Comparison of ENCODE assay signal across 8 cellular contexts in the genomic region with DNA sequence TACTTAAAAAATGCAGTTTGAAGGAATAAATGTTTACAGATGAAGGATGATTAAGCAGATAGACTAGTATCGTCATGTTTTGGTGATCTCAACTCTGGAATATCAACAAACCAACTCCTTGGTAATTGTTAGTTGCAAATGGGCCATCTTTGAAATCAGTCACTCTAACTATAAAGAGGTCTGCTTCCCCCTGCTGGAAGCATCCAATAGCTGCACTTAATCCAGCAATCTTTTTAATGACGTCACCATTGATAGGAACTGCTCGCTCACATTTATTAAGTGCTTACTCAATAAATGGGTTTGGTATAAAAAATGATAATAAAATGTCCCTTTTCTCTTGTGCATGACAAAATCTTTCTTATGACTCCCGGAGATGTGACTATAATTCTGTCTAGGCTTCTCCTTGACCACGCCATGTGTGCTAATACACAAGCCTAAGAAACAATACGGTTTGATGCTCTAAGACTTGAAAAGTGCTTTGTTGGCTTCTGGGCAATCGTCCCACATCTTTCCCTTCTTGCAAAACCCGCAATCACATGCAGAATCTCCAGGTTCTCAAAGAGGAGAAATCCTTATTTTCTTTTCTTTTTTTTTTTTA.
DNase-seq lines count a peak whose midpoint lies in the region; ATAC-seq, FAIRE-seq and TF ChIP-seq lines count a peak whose summit lies in the region.

No MANE protein-coding gene starts in this region.

- in situ Hi-C loops in GM13976 (cut with MboI; ENCODE audit: low sequenced_read_pairs, unreplicated experiment) = no loop called here

- no peak for FAIRE-seq in frontal cortex (lab: Jason Lieb, UNC)

- H3K4me3 ChIP-seq in NB4 (ENCODE audit: low read depth, low read length) = no peak overlapping the region

- peak; percentile 85 for ATAC-seq in HG02763 (IDR thresholded peaks at IDR 0.05; ENCODE audit: unreplicated experiment)
- no peak for ATAC-seq in stimulated activated naive CD8-positive, alpha-beta T cell treated with anti-CD3 and anti-CD28 coated beads, Interleukin-15, Interleukin-2, amounts not matched to agents 100 U/mL and 50 U/mL, for 24 hours

- TF ChIP-seq CTCF in GM13976 (IDR thresholded peaks at IDR 0.05; ENCODE audit: borderline replicate concordance, control extremely low read depth, extremely low read depth, insufficient read depth, missing control alignments) = peak; percentile 45
- peak; percentile 63 for TF ChIP-seq CTCF in NB4 (IDR thresholded peaks at IDR 0.05; ENCODE audit: low read depth, low read length)

- no peak for TF ChIP-seq POLR2A in NB4 (IDR thresholded peaks at IDR 0.05; ENCODE audit: extremely low read depth, insufficient read length)

- peak; percentile 12 for DNase-seq in AG08396 (ENCODE audit: low spot score)
- DNase-seq in GM13976 (ENCODE audit: low spot score) = peak; percentile 47
- DNase-seq in NB4 (ENCODE audit: low read depth) = peak; percentile 59
- DNase-seq in SW480 (ENCODE audit: low spot score) = peak; percentile 52
- DNase-seq in frontal cortex (ENCODE audit: low spot score in 2 of 2) = peak; percentile 11 to 12
- DNase-seq in stimulated activated naive CD8-positive, alpha-beta T cell treated with anti-CD3 and anti-CD28 coated beads, Interleukin-15, Interleukin-2, amounts not matched to agents 100 U/mL and 50 U/mL, for 24 hours = peak; percentile 5
- no peak for DNase-seq in activated CD8-positive, alpha-beta memory T cell treated with anti-CD3 and anti-CD28 coated beads, Interleukin-2, amount 50 U/mL, for 4 hours
